11 cellular contexts compared by ENCODE assay signal in genomic region chr15:60391722-60392340, GRCh38. TPM values are rescaled to one million over a fixed set of nuclear protein-coding genes. Genes with fewer than 3 reads are reported as not detected.
DNase-seq lines count a peak whose midpoint lies in the region; ATAC-seq and TF ChIP-seq lines count a peak whose summit lies in the region.
"Had no signal": no experiment of that assay in that cellular context is flagged by ENCODE, and none has a peak within 500 bp of the region (broad histone marks: within the 10 kb centered on the region; RNA-seq: fewer than 3 reads in every experiment).

No MANE protein-coding gene starts in this region.

- H2AK5ac ChIP-seq in mesenchymal stem cell (ENCODE audit: low read length, severe bottlenecking) = peak overlapping the region; percentile 24

- DNase-seq in activated CD8-positive, alpha-beta memory T cell treated with anti-CD3 and anti-CD28 coated beads, Interleukin-2, amount 10 ng/mL, durations not matched to agents 7 days and 5 days = peak; percentile 26
- no peak for DNase-seq in activated CD8-positive, alpha-beta memory T cell treated with anti-CD3 and anti-CD28 coated beads for 24 hours
- DNase-seq in mammary epithelial cell = peak; percentile 21
- DNase-seq in mesenchymal stem cell = no peak
- DNase-seq in T-cell = no peak
- DNase-seq in substantia nigra (lab: John Stamatoyannopoulos, UW) = no peak
- DNase-seq: SHP77 treated with DMSO at 0.1 percent for 48 hours had no signal

- H2BK5ac ChIP-seq in mesenchymal stem cell (ENCODE audit: low read depth, low read length, poor library complexity, severe bottlenecking) = no peak overlapping the region

- peaks cover 33% of the 10 kb centered on the region for H3K36me3 ChIP-seq in mammary epithelial cell (ENCODE audit: insufficient read depth, low read length)
- H3K36me3 ChIP-seq in mesenchymal stem cell (ENCODE audit: control insufficient read depth in 1 of 2, insufficient read depth in 2 of 2, low read depth in 1 of 2, low read length in 2 of 2) = peaks cover 11 to 67% of the 10 kb centered on the region in 2 experiments
- no peaks in the 10 kb centered on the region for H3K36me3 ChIP-seq in urinary bladder (ENCODE audit: insufficient read depth)

- H3K79me1 ChIP-seq in mesenchymal stem cell (replicated peaks; ENCODE audit: low read length, poor library complexity, severe bottlenecking) = no peaks in the 10 kb centered on the region

- H3K9me3 ChIP-seq in mammary epithelial cell (replicated peaks; ENCODE audit: insufficient read depth, low read length) = no peaks in the 10 kb centered on the region
- no peaks in the 10 kb centered on the region for H3K9me3 ChIP-seq in mesenchymal stem cell (ENCODE audit: control insufficient read depth, low read length)
- H3K9me3 ChIP-seq: BLaER1 had no signal

- no peak overlapping the region for H2BK15ac ChIP-seq in mesenchymal stem cell (ENCODE audit: low read depth, poor library complexity, severe bottlenecking)

- intact Hi-C loops in mammary epithelial cell (cut with micrococcal nuclease) = loop anchor here (2.0 to 5.0 kb wide), 2 partner anchors 63 to 555 kb away; no protein-coding TSS in a partner anchor

- H3K27ac ChIP-seq in mammary epithelial cell (ENCODE audit: insufficient read depth, low read depth, low read length) (peak overlapping the region; percentile 97), mesenchymal stem cell (ENCODE audit: low read length, poor library complexity, severe bottlenecking) (peak overlapping the region; percentile 78), urinary bladder (ENCODE audit: low read depth) (peak overlapping the region; percentile 48), substantia nigra (ENCODE audit: low read depth, low read length, poor library complexity, severe bottlenecking) (no peak overlapping the region)
- H3K27ac ChIP-seq: BLaER1 had no signal

- H2BK12ac ChIP-seq in mesenchymal stem cell (ENCODE audit: low read length in 2 of 2) = no peak overlapping the region

- no peak overlapping the region for H3K4me3 Mint-ChIP-seq in activated CD8-positive, alpha-beta memory T cell treated with anti-CD3 and anti-CD28 coated beads, Interleukin-2, amount 10 ng/mL, durations not matched to agents 7 days and 5 days
- no peak overlapping the region for H3K4me3 Mint-ChIP-seq in T-cell
- H3K4me3 Mint-ChIP-seq: activated naive CD8-positive, alpha-beta T cell treated with anti-CD3 and anti-CD28 coated beads for 36 hours had no signal

- no peak overlapping the region for H3K23ac ChIP-seq in mesenchymal stem cell (ENCODE audit: low read length in 2 of 2)

- H4K91ac ChIP-seq in mesenchymal stem cell (ENCODE audit: low read length) = no peak overlapping the region

- peaks cover 58% of the 10 kb centered on the region for H3K4me1 ChIP-seq in mammary epithelial cell (ENCODE audit: insufficient read depth, low read length)
- peaks cover 12% of the 10 kb centered on the region for H3K4me1 ChIP-seq in mesenchymal stem cell (ENCODE audit: control insufficient read depth, insufficient read depth, low read depth, low read length)
- peaks cover 8% of the 10 kb centered on the region for H3K4me1 ChIP-seq in urinary bladder (ENCODE audit: insufficient read depth)

- H3K9ac ChIP-seq in mammary epithelial cell (ENCODE audit: insufficient read depth, low read length) (peak overlapping the region; percentile 95), mesenchymal stem cell (ENCODE audit: low read length) (peak overlapping the region; percentile 100)
- H3K9ac ChIP-seq: BLaER1 had no signal

- H3K4me3 ChIP-seq in mammary epithelial cell (replicated peaks in 1 of 3; ENCODE audit: insufficient read depth in 1 of 3, low read depth in 2 of 3, low read length in 3 of 3) = peak overlapping the region; percentile 25 to 34 (median 33)
- H3K4me3 ChIP-seq in mesenchymal stem cell (ENCODE audit: insufficient read depth in 1 of 2, low read depth in 1 of 2, low read length in 2 of 2) = peak overlapping the region in 1 of 2 experiments; percentile 72
- no peak overlapping the region for H3K4me3 ChIP-seq in urinary bladder (ENCODE audit: low read depth, low read length)
- H3K4me3 ChIP-seq: BLaER1 had no signal

- H3K18ac ChIP-seq in mesenchymal stem cell (ENCODE audit: low read depth in 1 of 2, low read length in 2 of 2) = no peak overlapping the region

- in situ Hi-C loops in mammary epithelial cell (cut with MboI; ENCODE audit: low sequenced_read_pairs in 2 of 2) = no loop called here

- no peak overlapping the region for H4K8ac ChIP-seq in mesenchymal stem cell (ENCODE audit: low read length)

- 13% methylated on average over 4 of the region's 4 CpGs for WGBS in mammary epithelial cell (ENCODE audit: low coverage, missing lambda C conversion rate)
- 16% methylated on average over 4 of the region's 4 CpGs for WGBS in mesenchymal stem cell
- 29% methylated on average over 4 of the region's 4 CpGs for WGBS in urinary bladder

- peaks cover 59% of the 10 kb centered on the region for H3K36me3 Mint-ChIP-seq in activated CD8-positive, alpha-beta memory T cell treated with anti-CD3 and anti-CD28 coated beads, Interleukin-2, amount 10 ng/mL, durations not matched to agents 7 days and 5 days
- H3K36me3 Mint-ChIP-seq in T-cell = peaks cover 21% of the 10 kb centered on the region

- POLR2A ChIA-PET in T-cell (lab: Charles Lee) = no interaction called here

- H3K4ac ChIP-seq in mesenchymal stem cell (ENCODE audit: low read depth in 1 of 2, low read length in 2 of 2) = no peak overlapping the region

- H4K20me1 ChIP-seq in mammary epithelial cell (ENCODE audit: insufficient read depth, low read length) = peaks cover 28% of the 10 kb centered on the region

- peaks cover 98% of the 10 kb centered on the region for H3K79me2 ChIP-seq in mammary epithelial cell (ENCODE audit: insufficient read depth, low read length)

- CTCF ChIA-PET in activated CD8-positive, alpha-beta memory T cell treated with anti-CD3 and anti-CD28 coated beads, Interleukin-2, amount 10 ng/mL, durations not matched to agents 7 days and 5 days (lab: Charles Lee) = no interaction called here
- CTCF ChIA-PET in mammary epithelial cell (lab: Charles Lee; ENCODE audit: low non-redundant PET) = no interaction called here
- CTCF ChIA-PET in T-cell (lab: Charles Lee) = no interaction called here

- H3K4me1 Mint-ChIP-seq in activated CD8-positive, alpha-beta memory T cell treated with anti-CD3 and anti-CD28 coated beads, Interleukin-2, amount 10 ng/mL, durations not matched to agents 7 days and 5 days = peaks cover 86% of the 10 kb centered on the region
- H3K4me1 Mint-ChIP-seq in T-cell = peaks cover 41 to 91% (median 71%) of the 10 kb centered on the region in 3 donors

- H3K4me2 ChIP-seq in mammary epithelial cell (ENCODE audit: insufficient read depth, low read depth, low read length) = peak overlapping the region; percentile 84
- peak overlapping the region; percentile 59 for H3K4me2 ChIP-seq in mesenchymal stem cell (ENCODE audit: low read length, poor library complexity, severe bottlenecking)
- H3K4me2 ChIP-seq: BLaER1 had no signal

- dilution Hi-C loops in mammary epithelial cell (cut with HindIII; ENCODE audit: low sequenced_read_pairs) = no loop called here

- BruUV-seq in mammary epithelial cell (replicated peaks; lab: Mats Ljungman, UMichigan) = no TSS peak

- no peak for TF ChIP-seq CTCF in mammary epithelial cell (conservative IDR thresholded peaks at IDR 0.05 in 1 of 2, IDR thresholded peaks at IDR 0.05 in 1 of 2; ENCODE audit: extremely low read depth in 1 of 2, insufficient read depth in 1 of 2, low read depth in 1 of 2, low read length in 2 of 2)

- no peaks in the 10 kb centered on the region for H3K27me3 Mint-ChIP-seq in activated CD8-positive, alpha-beta memory T cell treated with anti-CD3 and anti-CD28 coated beads, Interleukin-2, amount 10 ng/mL, durations not matched to agents 7 days and 5 days
- H3K27me3 Mint-ChIP-seq in T-cell = no peaks in the 10 kb centered on the region

- H2BK120ac ChIP-seq in mesenchymal stem cell (ENCODE audit: low read depth, low read length) = no peak overlapping the region

- no peaks in the 10 kb centered on the region for H3K27me3 ChIP-seq in mammary epithelial cell (ENCODE audit: insufficient read depth, low read length)
- H3K27me3 ChIP-seq in mesenchymal stem cell (ENCODE audit: control insufficient read depth in 1 of 2, insufficient read depth in 1 of 2, low read length in 2 of 2) = no peaks in the 10 kb centered on the region
- H3K27me3 ChIP-seq: BLaER1 had no signal

- no peak overlapping the region for H3K14ac ChIP-seq in mesenchymal stem cell (ENCODE audit: low read length in 2 of 2)

- H2AFZ ChIP-seq in mammary epithelial cell (ENCODE audit: low read depth, low read length) = no peak overlapping the region
- H2AFZ ChIP-seq in mesenchymal stem cell (ENCODE audit: low read depth, low read length) = no peak overlapping the region

- H3K9me3 Mint-ChIP-seq in activated CD8-positive, alpha-beta memory T cell treated with anti-CD3 and anti-CD28 coated beads, Interleukin-2, amount 10 ng/mL, durations not matched to agents 7 days and 5 days (ENCODE audit: low read depth) = no peaks in the 10 kb centered on the region
- H3K9me3 Mint-ChIP-seq in T-cell = no peaks in the 10 kb centered on the region
- H3K9me3 Mint-ChIP-seq: activated naive CD8-positive, alpha-beta T cell treated with anti-CD3 and anti-CD28 coated beads for 36 hours had no signal

- no peak for ATAC-seq in activated CD8-positive, alpha-beta memory T cell treated with anti-CD3 and anti-CD28 coated beads, Interleukin-2, amount 10 ng/mL, durations not matched to agents 7 days and 5 days
- ATAC-seq in T-cell (replicated peaks in 1 of 4) = no peak
- ATAC-seq in HG02798 (IDR thresholded peaks at IDR 0.05; ENCODE audit: poor library complexity, unreplicated experiment) = no peak

- peak overlapping the region; percentile 61 for H3K27ac Mint-ChIP-seq in activated CD8-positive, alpha-beta memory T cell treated with anti-CD3 and anti-CD28 coated beads, Interleukin-2, amount 10 ng/mL, durations not matched to agents 7 days and 5 days
- peak overlapping the region in 1 of 2 donors; percentile 61 for H3K27ac Mint-ChIP-seq in T-cell
- H3K27ac Mint-ChIP-seq: activated naive CD8-positive, alpha-beta T cell treated with anti-CD3 and anti-CD28 coated beads for 36 hours had no signal

RNA-seq across cellular contexts. Expression of gene ANXA2, which starts 6.0 kb away (rescaled TPM):
- 100 to 1,000 TPM; 382 to 422 TPM for total RNA-seq in activated CD8-positive, alpha-beta memory T cell treated with anti-CD3 and anti-CD28 coated beads, Interleukin-2, amount 10 ng/mL, durations not matched to agents 7 days and 5 days
- total RNA-seq in mammary epithelial cell = 1,000 to 10,000 TPM; 5,384 to 5,597 TPM
- polyA plus RNA-seq in mammary epithelial cell = 10,424 TPM
- polyA minus RNA-seq in mammary epithelial cell = 5,891 TPM
- polyA plus RNA-seq in mesenchymal stem cell (2013, experiment 1 of 2) = 2,051 TPM
- polyA plus RNA-seq in mesenchymal stem cell (2013, experiment 2 of 2) = 2,053 TPM
- total RNA-seq in urinary bladder = 906 TPM
- 562 TPM for polyA plus RNA-seq in urinary bladder
- total RNA-seq in T-cell = 100 to 1,000 TPM in 4 of 5 donors, 10 to 100 TPM in 1; 59.4 to 223 (median 159) TPM

Comparison
In these comparisons a context has a peak if more than half of its experiments do, and no peak if none do; other contexts are left out.
1. DNase-seq: peak in activated CD8-positive, alpha-beta memory T cell treated with anti-CD3 and anti-CD28 coated beads, Interleukin-2, amount 10 ng/mL, durations not matched to agents 7 days and 5 days (single experiment) and mammary epithelial cell (single experiment); none in activated CD8-positive, alpha-beta memory T cell treated with anti-CD3 and anti-CD28 coated beads for 24 hours (single experiment), mesenchymal stem cell (single experiment), T-cell (0 of 34) and substantia nigra (0 of 49).